In genomic region chr1:244836598-244836997, GRCh38 we compare ENCODE assay signal across 8 cellular contexts. TPM values are rescaled to one million over a fixed set of nuclear protein-coding genes. Genes with fewer than 3 reads are reported as not detected.
DNase-seq lines count a peak whose midpoint lies in the region; ATAC-seq and TF ChIP-seq lines count a peak whose summit lies in the region.

No MANE protein-coding gene starts in this region.

- H3K36me3 ChIP-seq in GM06990 (ENCODE audit: control insufficient read depth, insufficient read depth, low read length) = no peaks in the 10 kb centered on the region; the same call in none of the 2 replicates
- H3K36me3 ChIP-seq in SJCRH30 = peaks cover 32% of the 10 kb centered on the region

- DNase-seq in GM06990 (ENCODE audit: extremely low read depth, insufficient read length) (no peak), SJCRH30 (no peak), fibroblast of gingiva (ENCODE audit: low read depth) (peak; percentile 20), retinal pigment epithelial cell (ENCODE audit: low read depth) (no peak), HT-29 (ENCODE audit: low spot score) (no peak), NCI-H2029 treated with DMSO at 0.1 percent for 48 hours (lab: John Stamatoyannopoulos, UW) (no peak), SKM-1 (lab: John Stamatoyannopoulos, UW; ENCODE audit: unreplicated experiment) (no peak)

- H3K27ac ChIP-seq in SJCRH30 = no peak overlapping the region; the same call in 1 of the 2 replicates

- TF ChIP-seq CTCF in GM06990 (IDR thresholded peaks at IDR 0.05; ENCODE audit: insufficient read depth, low read length, poor library complexity, severe bottlenecking) (no peak), retinal pigment epithelial cell (conservative IDR thresholded peaks at IDR 0.05; ENCODE audit: low read depth, low read length) (no peak)

- no peak for ATAC-seq in GM18505 (IDR thresholded peaks at IDR 0.05; ENCODE audit: unreplicated experiment)

- no peaks in the 10 kb centered on the region for H3K4me1 ChIP-seq in SJCRH30

- H3K27me3 ChIP-seq in GM06990 (replicated peaks; ENCODE audit: control insufficient read depth, insufficient read depth, low read length) = no peaks in the 10 kb centered on the region
- H3K27me3 ChIP-seq in SJCRH30 = no peaks in the 10 kb centered on the region

- H3K4me3 ChIP-seq in GM06990 (replicated peaks; ENCODE audit: low read depth, low read length) (peak overlapping the region; percentile 85), SJCRH30 (peak overlapping the region; percentile 82), retinal pigment epithelial cell (ENCODE audit: low read length) (peak overlapping the region; percentile 73)

- H3K9me3 ChIP-seq in SJCRH30 (replicated peaks) = no peaks in the 10 kb centered on the region

- TF ChIP-seq POLR2A in GM18505 (IDR thresholded peaks at IDR 0.05; ENCODE audit: borderline replicate concordance, extremely low read depth, insufficient read depth, insufficient read length) = no peak

RNA-seq across cellular contexts. Expression of gene COX20, which starts 1.1 kb away (rescaled TPM):
- total RNA-seq in SJCRH30 (2014; rRNA removed; shearing (Covaris generic)) = 23.9 and 33.5 TPM in 2 replicates
- 16.1 and 18.8 TPM in 2 replicates for total RNA-seq in HT-29 (2014; rRNA removed; shearing (Covaris generic))

RNA-seq across cellular contexts. Expression of gene HNRNPU, which starts 27.7 kb away (rescaled TPM):
- total RNA-seq in SJCRH30 (2014; rRNA removed; shearing (Covaris generic)) = 595 and 602 TPM in 2 replicates
- 261 and 277 TPM in 2 replicates for total RNA-seq in HT-29 (2014; rRNA removed; shearing (Covaris generic))
